15 cellular contexts compared by ENCODE assay signal in genomic region chr22:27531782-27532530, GRCh38.
DNase-seq lines count a peak whose midpoint lies in the region; ATAC-seq and TF ChIP-seq lines count a peak whose summit lies in the region.
"Had no signal": no experiment of that assay in that cellular context is flagged by ENCODE, and none has a peak within 500 bp of the region (broad histone marks: within the 10 kb centered on the region; RNA-seq: fewer than 3 reads in every experiment).

No MANE protein-coding gene starts in this region.

- intact Hi-C loops in MCF 10A (cut with micrococcal nuclease), result no loop called here
- intact Hi-C loops in breast epithelium (cut with DNase I; ENCODE audit: low total_unique reads), result no loop called here
- intact Hi-C loops in mammary epithelial cell (cut with micrococcal nuclease), result no loop called here
- intact Hi-C loops in right cardiac atrium (cut with DNase I), result no loop called here
- intact Hi-C loops in naive thymus-derived CD4-positive, alpha-beta T cell (cut with micrococcal nuclease), result no loop called here

- H4K20me1 ChIP-seq in mammary epithelial cell (ENCODE audit: insufficient read depth, low read length), result no peaks in the 10 kb centered on the region

- peaks cover 7% of the 10 kb centered on the region for H3K9me3 Mint-ChIP-seq in MCF 10A (ENCODE audit: unreplicated experiment)
- H3K9me3 Mint-ChIP-seq in naive thymus-derived CD4-positive, alpha-beta T cell, result peaks cover 0 to 7% (median 3%) of the 10 kb centered on the region in 11 donors
- no peaks in the 10 kb centered on the region for H3K9me3 Mint-ChIP-seq in activated naive CD8-positive, alpha-beta T cell treated with anti-CD3 and anti-CD28 coated beads, Interleukin-2, amount 50 U/mL, for 24 hours
- H3K9me3 Mint-ChIP-seq: activated CD4-positive, alpha-beta T cell treated with anti-CD3 and anti-CD28 coated beads, Interleukin-2, amount 10 ng/mL, durations not matched to agents 7 days and 5 days had no signal

- no peak overlapping the region for H2AFZ ChIP-seq in mammary epithelial cell (ENCODE audit: low read depth, low read length)

- H3K27me3 ChIP-seq in breast epithelium (no peaks in the 10 kb centered on the region), mammary epithelial cell (ENCODE audit: insufficient read depth, low read length) (no peaks in the 10 kb centered on the region), right cardiac atrium (ENCODE audit: control insufficient read depth, insufficient read depth) (no peaks in the 10 kb centered on the region)
- no peaks in the 10 kb centered on the region for H3K27me3 ChIP-seq in naive thymus-derived CD4-positive, alpha-beta T cell (ENCODE audit: control insufficient read depth in 2 of 2, insufficient read depth in 2 of 2, low read length in 2 of 2)

- H3K4me2 ChIP-seq in mammary epithelial cell (ENCODE audit: insufficient read depth, low read depth, low read length), result no peak overlapping the region

- dilution Hi-C loops in mammary epithelial cell (cut with HindIII; ENCODE audit: low sequenced_read_pairs), result no loop called here

- BruUV-seq in MCF 10A (replicated peaks; lab: Mats Ljungman, UMichigan), result no TSS peak
- BruUV-seq in mammary epithelial cell (replicated peaks; lab: Mats Ljungman, UMichigan), result no TSS peak

- H3K4me1 ChIP-seq in breast epithelium (no peaks in the 10 kb centered on the region), mammary epithelial cell (ENCODE audit: insufficient read depth, low read length) (no peaks in the 10 kb centered on the region), right cardiac atrium (ENCODE audit: control insufficient read depth, insufficient read depth, low read length) (peaks cover 5% of the 10 kb centered on the region)
- no peaks in the 10 kb centered on the region for H3K4me1 ChIP-seq in naive thymus-derived CD4-positive, alpha-beta T cell (ENCODE audit: control insufficient read depth in 2 of 2, insufficient read depth in 2 of 2, low read length in 2 of 2)

- H3K4me3 ChIP-seq in breast epithelium, result no peak overlapping the region
- H3K4me3 ChIP-seq in mammary epithelial cell (replicated peaks in 1 of 3; ENCODE audit: insufficient read depth in 1 of 3, low read depth in 2 of 3, low read length in 3 of 3), result no peak overlapping the region
- no peak overlapping the region for H3K4me3 ChIP-seq in right cardiac atrium (ENCODE audit: low read length)
- H3K4me3 ChIP-seq in naive thymus-derived CD4-positive, alpha-beta T cell (ENCODE audit: low read length), result no peak overlapping the region

- ATAC-seq in right cardiac atrium (peak; percentile 65 to 77), GM18517 (IDR thresholded peaks at IDR 0.05; ENCODE audit: unreplicated experiment) (no peak)
- no peak for ATAC-seq in naive thymus-derived CD4-positive, alpha-beta T cell
- no peak for ATAC-seq in activated naive CD8-positive, alpha-beta T cell treated with anti-CD3 and anti-CD28 coated beads, Interleukin-2, amount 50 U/mL, for 24 hours
- ATAC-seq: stimulated activated naive CD8-positive, alpha-beta T cell treated with anti-CD3 and anti-CD28 coated beads, Interleukin-15, Interleukin-2, amounts not matched to agents 100 U/mL and 50 U/mL, for 24 hours had no signal

- H3K4me3 Mint-ChIP-seq in MCF 10A (ENCODE audit: unreplicated experiment), result no peak overlapping the region
- no peak overlapping the region for H3K4me3 Mint-ChIP-seq in naive thymus-derived CD4-positive, alpha-beta T cell
- no peak overlapping the region for H3K4me3 Mint-ChIP-seq in activated naive CD8-positive, alpha-beta T cell treated with anti-CD3 and anti-CD28 coated beads, Interleukin-2, amount 50 U/mL, for 24 hours
- H3K4me3 Mint-ChIP-seq: activated CD4-positive, alpha-beta T cell treated with anti-CD3 and anti-CD28 coated beads, Interleukin-2, amount 10 ng/mL, durations not matched to agents 7 days and 5 days had no signal

- H3K27ac ChIP-seq in breast epithelium, result no peak overlapping the region
- no peak overlapping the region for H3K27ac ChIP-seq in mammary epithelial cell (ENCODE audit: insufficient read depth, low read depth, low read length)
- H3K27ac ChIP-seq in right cardiac atrium (ENCODE audit: low read length), result no peak overlapping the region
- H3K27ac ChIP-seq in naive thymus-derived CD4-positive, alpha-beta T cell (ENCODE audit: low read depth, low read length), result no peak overlapping the region

- DNase-seq in MCF 10A (ENCODE audit: unreplicated experiment) (peak; percentile 33), breast epithelium (ENCODE audit: low spot score in 2 of 2) (no peak), mammary epithelial cell (peak; percentile 21), right cardiac atrium (no peak), putamen (ENCODE audit: low spot score) (no peak)
- no peak for DNase-seq in naive thymus-derived CD4-positive, alpha-beta T cell
- no peak for DNase-seq in activated naive CD8-positive, alpha-beta T cell treated with anti-CD3 and anti-CD28 coated beads, Interleukin-2, amount 50 U/mL, for 24 hours
- DNase-seq: 8988T; activated CD4-positive, alpha-beta T cell treated with anti-CD3 and anti-CD28 coated beads, Interleukin-2, amount 10 ng/mL, durations not matched to agents 7 days and 5 days; activated naive CD4-positive, alpha-beta T cell treated with anti-CD3 and anti-CD28 coated beads, Interleukin-2, amount 50 U/mL, for 16 hours; DMS79; nucleus accumbens; stimulated activated CD4-positive, alpha-beta T cell treated with anti-CD3 and anti-CD28 coated beads, Interleukin-2, amount 100 ng/mL, for 24 hours; stimulated activated naive CD8-positive, alpha-beta T cell treated with anti-CD3 and anti-CD28 coated beads, Interleukin-15, Interleukin-2, amounts not matched to agents 100 U/mL and 50 U/mL, for 24 hours had no signal

- POLR2A ChIA-PET in MCF 10A (lab: Yijun Ruan, JAX), result no interaction called here
- POLR2A ChIA-PET in naive thymus-derived CD4-positive, alpha-beta T cell (lab: Charles Lee), result no interaction called here

- CTCF ChIA-PET in MCF 10A (lab: Yijun Ruan, JAX) (interaction anchor here (0.6 kb wide), 1 partner anchor 1622 kb away, joined by 3 read pairs; no protein-coding TSS in a partner anchor), mammary epithelial cell (lab: Charles Lee; ENCODE audit: low non-redundant PET) (no interaction called here)
- CTCF ChIA-PET in naive thymus-derived CD4-positive, alpha-beta T cell (lab: Charles Lee), result no interaction called here

- 81% methylated on average over 8 of the region's 8 CpGs for WGBS in mammary epithelial cell (ENCODE audit: low coverage, missing lambda C conversion rate)
- 64% methylated on average over 8 of the region's 8 CpGs for WGBS in right cardiac atrium

- H3K9ac ChIP-seq in mammary epithelial cell (ENCODE audit: insufficient read depth, low read length), result no peak overlapping the region

- H3K9me3 ChIP-seq in breast epithelium (no peaks in the 10 kb centered on the region), mammary epithelial cell (replicated peaks; ENCODE audit: insufficient read depth, low read length) (no peaks in the 10 kb centered on the region), right cardiac atrium (ENCODE audit: control insufficient read depth, low read length) (peaks cover 2% of the 10 kb centered on the region)
- H3K9me3 ChIP-seq in naive thymus-derived CD4-positive, alpha-beta T cell (ENCODE audit: control insufficient read depth in 2 of 3, low read length in 3 of 3), result no peaks in the 10 kb centered on the region

- TF ChIP-seq POLR2A in breast epithelium (IDR thresholded peaks at IDR 0.05), result no peak

- TF ChIP-seq CTCF in MCF 10A (IDR thresholded peaks at IDR 0.05; ENCODE audit: unreplicated experiment), result no peak
- TF ChIP-seq CTCF in breast epithelium (IDR thresholded peaks at IDR 0.05), result no peak
- no peak for TF ChIP-seq CTCF in mammary epithelial cell (conservative IDR thresholded peaks at IDR 0.05 in 1 of 2, IDR thresholded peaks at IDR 0.05 in 1 of 2; ENCODE audit: extremely low read depth in 1 of 2, insufficient read depth in 1 of 2, low read depth in 1 of 2, low read length in 2 of 2)

- H3K79me2 ChIP-seq in mammary epithelial cell (ENCODE audit: insufficient read depth, low read length), result no peaks in the 10 kb centered on the region

- H3K4me1 Mint-ChIP-seq in MCF 10A (ENCODE audit: insufficient read depth, unreplicated experiment), result peaks cover 6% of the 10 kb centered on the region
- no peaks in the 10 kb centered on the region for H3K4me1 Mint-ChIP-seq in naive thymus-derived CD4-positive, alpha-beta T cell
- H3K4me1 Mint-ChIP-seq in activated naive CD8-positive, alpha-beta T cell treated with anti-CD3 and anti-CD28 coated beads, Interleukin-2, amount 50 U/mL, for 24 hours, result no peaks in the 10 kb centered on the region
- H3K4me1 Mint-ChIP-seq: activated CD4-positive, alpha-beta T cell treated with anti-CD3 and anti-CD28 coated beads, Interleukin-2, amount 10 ng/mL, durations not matched to agents 7 days and 5 days had no signal

- in situ Hi-C loops in mammary epithelial cell (cut with MboI; ENCODE audit: low sequenced_read_pairs in 2 of 2), result no loop called here

- H3K27ac Mint-ChIP-seq in MCF 10A (ENCODE audit: low read depth, unreplicated experiment), result no peak overlapping the region
- no peak overlapping the region for H3K27ac Mint-ChIP-seq in naive thymus-derived CD4-positive, alpha-beta T cell
- H3K27ac Mint-ChIP-seq in activated naive CD8-positive, alpha-beta T cell treated with anti-CD3 and anti-CD28 coated beads, Interleukin-2, amount 50 U/mL, for 24 hours, result no peak overlapping the region
- H3K27ac Mint-ChIP-seq: activated CD4-positive, alpha-beta T cell treated with anti-CD3 and anti-CD28 coated beads, Interleukin-2, amount 10 ng/mL, durations not matched to agents 7 days and 5 days had no signal

- no peaks in the 10 kb centered on the region for H3K36me3 ChIP-seq in breast epithelium
- H3K36me3 ChIP-seq in mammary epithelial cell (ENCODE audit: insufficient read depth, low read length), result no peaks in the 10 kb centered on the region
- H3K36me3 ChIP-seq in naive thymus-derived CD4-positive, alpha-beta T cell (ENCODE audit: control insufficient read depth in 2 of 3, insufficient read depth in 3 of 3, low read length in 3 of 3), result no peaks in the 10 kb centered on the region

- no peaks in the 10 kb centered on the region for H3K36me3 Mint-ChIP-seq in MCF 10A (ENCODE audit: insufficient read depth, unreplicated experiment)
- no peaks in the 10 kb centered on the region for H3K36me3 Mint-ChIP-seq in naive thymus-derived CD4-positive, alpha-beta T cell
- no peaks in the 10 kb centered on the region for H3K36me3 Mint-ChIP-seq in activated naive CD8-positive, alpha-beta T cell treated with anti-CD3 and anti-CD28 coated beads, Interleukin-2, amount 50 U/mL, for 24 hours (ENCODE audit: low read depth)

- no peaks in the 10 kb centered on the region for H3K27me3 Mint-ChIP-seq in MCF 10A (ENCODE audit: insufficient read depth, unreplicated experiment)
- H3K27me3 Mint-ChIP-seq in naive thymus-derived CD4-positive, alpha-beta T cell, result peaks cover 0 to 14% (median 5%) of the 10 kb centered on the region in 5 donors
- H3K27me3 Mint-ChIP-seq in activated naive CD8-positive, alpha-beta T cell treated with anti-CD3 and anti-CD28 coated beads, Interleukin-2, amount 50 U/mL, for 24 hours, result no peaks in the 10 kb centered on the region
- H3K27me3 Mint-ChIP-seq: activated CD4-positive, alpha-beta T cell treated with anti-CD3 and anti-CD28 coated beads, Interleukin-2, amount 10 ng/mL, durations not matched to agents 7 days and 5 days had no signal

Comparison
In these comparisons a context has a peak if more than half of its experiments do, and no peak if none do; other contexts are left out.
1. DNase-seq: peak in MCF 10A (single experiment) and mammary epithelial cell (single experiment); none in breast epithelium (0 of 2), right cardiac atrium (0 of 3), naive thymus-derived CD4-positive, alpha-beta T cell (0 of 9), activated naive CD8-positive, alpha-beta T cell treated with anti-CD3 and anti-CD28 coated beads, Interleukin-2, amount 50 U/mL, for 24 hours (single experiment) and putamen (single experiment).
2. ATAC-seq: peak in right cardiac atrium (2 of 2); none in GM18517 (single experiment), naive thymus-derived CD4-positive, alpha-beta T cell (single experiment) and activated naive CD8-positive, alpha-beta T cell treated with anti-CD3 and anti-CD28 coated beads, Interleukin-2, amount 50 U/mL, for 24 hours (single experiment).